16 cellular contexts compared by ENCODE assay signal in genomic region chr9:89841456-89841855, GRCh38.
DNase-seq lines count a peak whose midpoint lies in the region; ATAC-seq lines count a peak whose summit lies in the region.
"Had no signal": no experiment of that assay in that cellular context is flagged by ENCODE, and none has a peak within 500 bp of the region (broad histone marks: within the 10 kb centered on the region; RNA-seq: fewer than 3 reads in every experiment).

No MANE protein-coding gene starts in this region.

- ATAC-seq in HG03196 (IDR thresholded peaks at IDR 0.05; ENCODE audit: unreplicated experiment) = no peak
- ATAC-seq: HepG2 had no signal

- peak overlapping the region; percentile 9 for H4K91ac ChIP-seq in mesenchymal stem cell (ENCODE audit: low read length)
- H4K91ac ChIP-seq in trophoblast cell (ENCODE audit: low read depth, low read length) = no peak overlapping the region

- H3K79me2 ChIP-seq in trophoblast cell (ENCODE audit: control insufficient read depth, insufficient read depth, low read length, poor library complexity) = no peaks in the 10 kb centered on the region

- H3K18ac ChIP-seq in mesenchymal stem cell (ENCODE audit: low read depth in 1 of 2, low read length in 2 of 2) = no peak overlapping the region
- H3K18ac ChIP-seq in trophoblast cell (ENCODE audit: low read length) = peak overlapping the region; percentile 25

- no peak overlapping the region for H3K4me3 ChIP-seq in mesenchymal stem cell (ENCODE audit: insufficient read depth in 1 of 2, low read depth in 1 of 2, low read length in 2 of 2)
- no peak overlapping the region for H3K4me3 ChIP-seq in trophoblast cell (ENCODE audit: low read depth, low read length)
- H3K4me3 ChIP-seq: HAP-1 had no signal

- H3K14ac ChIP-seq in mesenchymal stem cell (ENCODE audit: low read length in 2 of 2) = no peak overlapping the region
- H3K14ac ChIP-seq in trophoblast cell (ENCODE audit: low read length) = no peak overlapping the region

- WGBS in mesenchymal stem cell = 92% methylated on average over 5 of the region's 5 CpGs
- WGBS in trophoblast cell (ENCODE audit: extremely low coverage, insufficient coverage, insufficient read length) = no CpG with 5 or more reads among the region's 5 CpGs

- no peak overlapping the region for H4K12ac ChIP-seq in trophoblast cell (ENCODE audit: low read depth, low read length)

- H2AFZ ChIP-seq in mesenchymal stem cell (ENCODE audit: low read depth, low read length) (no peak overlapping the region), trophoblast cell (ENCODE audit: insufficient read depth, low read length, poor library complexity) (no peak overlapping the region)

- H3K27me3 ChIP-seq in mesenchymal stem cell (ENCODE audit: control insufficient read depth in 1 of 2, insufficient read depth in 1 of 2, low read length in 2 of 2) (peaks cover 0 to 13% of the 10 kb centered on the region in 2 experiments), trophoblast cell (ENCODE audit: insufficient read depth, low read length) (no peaks in the 10 kb centered on the region)

- no peaks in the 10 kb centered on the region for H3K79me1 ChIP-seq in mesenchymal stem cell (replicated peaks; ENCODE audit: low read length, poor library complexity, severe bottlenecking)
- no peaks in the 10 kb centered on the region for H3K79me1 ChIP-seq in trophoblast cell (ENCODE audit: low read length)

- DNase-seq in NCI-H146 (lab: John Stamatoyannopoulos, UW) = peak; percentile 42
- no peak for DNase-seq in NCI-H146 treated with DMSO at 0.1 percent for 48 hours (lab: John Stamatoyannopoulos, UW; ENCODE audit: unreplicated experiment)
- DNase-seq in NCI-H69 (lab: John Stamatoyannopoulos, UW) = peak; percentile 86
- DNase-seq in mesenchymal stem cell = no peak
- no peak for DNase-seq in trophoblast cell
- DNase-seq in C1 segment of cervical spinal cord (lab: John Stamatoyannopoulos, UW) = no peak
- DNase-seq in HUDEP-2 (lab: John Stamatoyannopoulos, UW; ENCODE audit: unreplicated experiment in 76 of 76) = no peak
- DNase-seq: Caco-2; CD8-positive, alpha-beta memory T cell; DND-41; GDM1; GOT3 had no signal

- H4K8ac ChIP-seq in mesenchymal stem cell (ENCODE audit: low read length) (no peak overlapping the region), trophoblast cell (ENCODE audit: low read depth, low read length) (no peak overlapping the region)

- no peak overlapping the region for H3K4me2 ChIP-seq in mesenchymal stem cell (ENCODE audit: low read length, poor library complexity, severe bottlenecking)
- no peak overlapping the region for H3K4me2 ChIP-seq in trophoblast cell (ENCODE audit: low read length)

- H3K4ac ChIP-seq in mesenchymal stem cell (ENCODE audit: low read depth in 1 of 2, low read length in 2 of 2) = peak overlapping the region in 1 of 2 experiments; percentile 19
- H3K4ac ChIP-seq in trophoblast cell (ENCODE audit: low read depth, low read length) = no peak overlapping the region

- H3K23ac ChIP-seq in mesenchymal stem cell (ENCODE audit: low read length in 2 of 2) = no peak overlapping the region
- no peak overlapping the region for H3K23ac ChIP-seq in trophoblast cell (ENCODE audit: low read length)

- H2AK5ac ChIP-seq in mesenchymal stem cell (ENCODE audit: low read length, severe bottlenecking) (no peak overlapping the region), trophoblast cell (ENCODE audit: low read length) (peak overlapping the region; percentile 24)

- H3K9ac ChIP-seq in mesenchymal stem cell (ENCODE audit: low read length) = no peak overlapping the region
- no peak overlapping the region for H3K9ac ChIP-seq in trophoblast cell (ENCODE audit: low read length)

- no peak overlapping the region for H2BK15ac ChIP-seq in mesenchymal stem cell (ENCODE audit: low read depth, poor library complexity, severe bottlenecking)

- H3K4me1 ChIP-seq in mesenchymal stem cell (ENCODE audit: control insufficient read depth, insufficient read depth, low read depth, low read length) = no peaks in the 10 kb centered on the region
- H3K4me1 ChIP-seq in trophoblast cell (ENCODE audit: control insufficient read depth in 1 of 2, insufficient read depth in 2 of 2, low read length in 2 of 2) = peaks cover 2 to 3% of the 10 kb centered on the region in 2 experiments
- H3K4me1 ChIP-seq: Caco-2, HAP-1 had no signal

- H2BK12ac ChIP-seq in mesenchymal stem cell (ENCODE audit: low read length in 2 of 2) (peak overlapping the region; percentile 0 to 29), trophoblast cell (ENCODE audit: low read length) (peak overlapping the region; percentile 24)

- H3K36me3 ChIP-seq in mesenchymal stem cell (ENCODE audit: control insufficient read depth in 1 of 2, insufficient read depth in 2 of 2, low read depth in 1 of 2, low read length in 2 of 2) = no peaks in the 10 kb centered on the region
- H3K36me3 ChIP-seq in trophoblast cell (ENCODE audit: control insufficient read depth in 1 of 2, insufficient read depth in 2 of 2, low read length in 2 of 2) = no peaks in the 10 kb centered on the region
- H3K36me3 ChIP-seq: HAP-1 had no signal

- no peaks in the 10 kb centered on the region for H3K9me3 ChIP-seq in mesenchymal stem cell (ENCODE audit: control insufficient read depth, low read length)
- H3K9me3 ChIP-seq in trophoblast cell (ENCODE audit: insufficient read depth, low read depth, low read length) = peaks cover 3% of the 10 kb centered on the region
- H3K9me3 ChIP-seq: Caco-2, HAP-1 had no signal

- H3K27ac ChIP-seq in mesenchymal stem cell (ENCODE audit: low read length, poor library complexity, severe bottlenecking) (no peak overlapping the region), trophoblast cell (ENCODE audit: low read depth, low read length) (no peak overlapping the region)
- H3K27ac ChIP-seq: 22Rv1 had no signal

- H2BK5ac ChIP-seq in mesenchymal stem cell (ENCODE audit: low read depth, low read length, poor library complexity, severe bottlenecking) (no peak overlapping the region), trophoblast cell (ENCODE audit: low read depth, low read length, poor library complexity) (no peak overlapping the region)

- no peak overlapping the region for H2BK120ac ChIP-seq in mesenchymal stem cell (ENCODE audit: low read depth, low read length)
- H2BK120ac ChIP-seq in trophoblast cell (ENCODE audit: insufficient read depth, low read length, poor library complexity) = no peak overlapping the region

Comparison
In these comparisons a context has a peak if more than half of its experiments do, and no peak if none do; other contexts are left out.
1. DNase-seq: peak in NCI-H146 (single experiment) and NCI-H69 (single experiment); none in NCI-H146 treated with DMSO at 0.1 percent for 48 hours (single experiment), mesenchymal stem cell (single experiment), trophoblast cell (0 of 2), C1 segment of cervical spinal cord (0 of 14) and HUDEP-2 (0 of 76).